Comparison of ENCODE assay signal across 23 cellular contexts in genomic region chr18:79193826-79194225, GRCh38.
DNase-seq lines count a peak whose midpoint lies in the region; ATAC-seq, FAIRE-seq and TF ChIP-seq lines count a peak whose summit lies in the region.
"Had no signal": no experiment of that assay in that cellular context is flagged by ENCODE, and none has a peak within 500 bp of the region (broad histone marks: within the 10 kb centered on the region; RNA-seq: fewer than 3 reads in every experiment).

No MANE protein-coding gene starts in this region.

- no peaks in the 10 kb centered on the region for H3K9me3 Mint-ChIP-seq in endothelial cell (ENCODE audit: unreplicated experiment)
- H3K9me3 Mint-ChIP-seq: CD4-positive, CD25-positive, alpha-beta regulatory T cell; CD8-positive, alpha-beta T cell; HFFc6 had no signal

- peak overlapping the region; percentile 41 for H3K4me3 ChIP-seq in Karpas-422 (ENCODE audit: low read length)
- no peak overlapping the region for H3K4me3 ChIP-seq in GM23248
- H3K4me3 ChIP-seq: BLaER1, HAP-1 had no signal

- H3K79me2 ChIP-seq in Karpas-422 (ENCODE audit: low read length) (peaks cover 57% of the 10 kb centered on the region), GM23248 (ENCODE audit: insufficient read depth) (no peaks in the 10 kb centered on the region)

- no peak overlapping the region for H2AFZ ChIP-seq in Karpas-422 (ENCODE audit: low read length)
- H2AFZ ChIP-seq in GM23248 = no peak overlapping the region

- H3K4me2 ChIP-seq in Karpas-422 (ENCODE audit: low read depth, low read length, poor library complexity, severe bottlenecking) = peak overlapping the region; percentile 75
- H3K4me2 ChIP-seq in GM23248 (ENCODE audit: unreplicated experiment) = no peak overlapping the region
- H3K4me2 ChIP-seq: BLaER1 had no signal

- no peak overlapping the region for H3K4me3 Mint-ChIP-seq in endothelial cell (ENCODE audit: unreplicated experiment)
- H3K4me3 Mint-ChIP-seq: B cell; CD8-positive, alpha-beta T cell; HFFc6 had no signal

- peak overlapping the region; percentile 61 for H3K27ac Mint-ChIP-seq in endothelial cell (ENCODE audit: unreplicated experiment)
- H3K27ac Mint-ChIP-seq: B cell; CD4-positive, CD25-positive, alpha-beta regulatory T cell; CD8-positive, alpha-beta T cell; HFFc6 had no signal

- TF ChIP-seq CTCF in D721Med (IDR thresholded peaks at IDR 0.05; ENCODE audit: insufficient read depth, missing control alignments) = no peak
- TF ChIP-seq CTCF in endothelial cell (IDR thresholded peaks at IDR 0.05; ENCODE audit: unreplicated experiment) = no peak

- peaks cover 5% of the 10 kb centered on the region for H3K4me1 Mint-ChIP-seq in endothelial cell (ENCODE audit: unreplicated experiment)
- H3K4me1 Mint-ChIP-seq: B cell had no signal

- H3K27me3 ChIP-seq in Karpas-422 (ENCODE audit: low read length) (no peaks in the 10 kb centered on the region), GM23248 (replicated peaks; ENCODE audit: insufficient read depth) (no peaks in the 10 kb centered on the region)
- H3K27me3 ChIP-seq: BLaER1 had no signal

- H3F3A ChIP-seq in GM23248 (ENCODE audit: insufficient read depth) = no peaks in the 10 kb centered on the region

- peaks cover 3% of the 10 kb centered on the region for H3K36me3 Mint-ChIP-seq in endothelial cell (ENCODE audit: low read depth, unreplicated experiment)

- H3K9me2 ChIP-seq in Karpas-422 (replicated peaks; ENCODE audit: insufficient read depth, low read length) (no peaks in the 10 kb centered on the region), GM23248 (ENCODE audit: insufficient read depth) (no peaks in the 10 kb centered on the region)

- H3K36me3 ChIP-seq in Karpas-422 (ENCODE audit: insufficient read depth, low read length) (peaks cover 30% of the 10 kb centered on the region; the same call in 1 of the 2 replicates), GM23248 (ENCODE audit: low read depth) (0 out of 2 replicates have a peak, but pooled peaks cover 8% of the 10 kb centered on the region)
- H3K36me3 ChIP-seq: HAP-1 had no signal

- H3K27ac ChIP-seq in Karpas-422 (ENCODE audit: low read length) (peak overlapping the region; percentile 94), GM23248 (no peak overlapping the region)
- H3K27ac ChIP-seq: 22Rv1, BLaER1, C4-2B had no signal

- ATAC-seq in GM21529 (IDR thresholded peaks at IDR 0.05; ENCODE audit: unreplicated experiment) (no peak), HG02840 (IDR thresholded peaks at IDR 0.05; ENCODE audit: low FRiP score, unreplicated experiment) (no peak)
- ATAC-seq: CD8-positive, alpha-beta T cell had no signal

- peak; percentile 87 for FAIRE-seq in D721Med (lab: Jason Lieb, UNC)
- FAIRE-seq: GM12891, GM18507, H54 had no signal

- WGBS in GM23248 (ENCODE audit: low coverage in 1 of 2, low lambda C conversion rate in 2 of 2, missing lambda C conversion rate in 2 of 2), 2 experiments = 93 to 96% methylated on average over 2 of the region's 2 CpGs

- no peaks in the 10 kb centered on the region for H3K9me3 ChIP-seq in Karpas-422 (ENCODE audit: low read length)
- H3K9me3 ChIP-seq in GM23248 (ENCODE audit: low read depth) = no peaks in the 10 kb centered on the region
- H3K9me3 ChIP-seq: BLaER1, Caco-2, HAP-1 had no signal

- H3K4me1 ChIP-seq in Karpas-422 (ENCODE audit: low read length) (peaks cover 56% of the 10 kb centered on the region), GM23248 (ENCODE audit: insufficient read depth) (no peaks in the 10 kb centered on the region)
- H3K4me1 ChIP-seq: BLaER1, Caco-2, HAP-1 had no signal

- H3K9ac ChIP-seq in Karpas-422 (ENCODE audit: low read length) = peak overlapping the region; percentile 55
- H3K9ac ChIP-seq in GM23248 = no peak overlapping the region
- H3K9ac ChIP-seq: BLaER1 had no signal

- DNase-seq in D721Med (ENCODE audit: insufficient read length, low spot score) (no peak), Karpas-422 (peak; percentile 91), NCI-H69 (lab: John Stamatoyannopoulos, UW) (peak; percentile 29), endothelial cell (ENCODE audit: low spot score) (no peak), GM23248 (no peak)
- DNase-seq: Caco-2; CD4-positive, CD25-positive, alpha-beta regulatory T cell; CD8-positive, alpha-beta T cell; DMS 273 treated with DMSO at 0.1 percent for 48 hours; DMS79; GF-D8; GOT3; HFFc6 had no signal

- H4K20me1 ChIP-seq in Karpas-422 (ENCODE audit: insufficient read depth, low read depth, low read length) = no peaks in the 10 kb centered on the region
- H4K20me1 ChIP-seq in GM23248 (ENCODE audit: insufficient read depth) = no peaks in the 10 kb centered on the region
- H4K20me1 ChIP-seq: BLaER1 had no signal

- in situ Hi-C loops in GM23248 (cut with MboI) = no loop called here

- H3K27me3 Mint-ChIP-seq in endothelial cell (ENCODE audit: unreplicated experiment) = no peaks in the 10 kb centered on the region
- H3K27me3 Mint-ChIP-seq: B cell; CD4-positive, CD25-positive, alpha-beta regulatory T cell had no signal

Comparison
In these comparisons a context has a peak if more than half of its experiments do, and no peak if none do; other contexts are left out.
1. DNase-seq: peak in Karpas-422 (single experiment) and NCI-H69 (single experiment); none in D721Med (single experiment), endothelial cell (single experiment) and GM23248 (single experiment).